Comparison of ENCODE assay signal across 35 cellular contexts in genomic region chr1:2789986-2790581, GRCh38. TPM values are rescaled to one million over a fixed set of nuclear protein-coding genes. Genes with fewer than 3 reads are reported as not detected.
DNase-seq lines count a peak whose midpoint lies in the region; ATAC-seq, FAIRE-seq and TF ChIP-seq lines count a peak whose summit lies in the region.
"Had no signal": no experiment of that assay in that cellular context is flagged by ENCODE, and none has a peak within 500 bp of the region (broad histone marks: within the 10 kb centered on the region; RNA-seq: fewer than 3 reads in every experiment).

No MANE protein-coding gene starts in this region.

- peak; percentile 19 for DNase-seq in activated naive CD4-positive, alpha-beta T cell treated with anti-CD3 and anti-CD28 coated beads, Interleukin-2, amount 10 ng/mL, durations not matched to agents 7 days and 5 days
- no peak for DNase-seq in activated naive CD4-positive, alpha-beta T cell treated with anti-CD3 and anti-CD28 coated beads, Interleukin-2, amount 50 U/mL, for 16 hours
- DNase-seq in GM23338 (ENCODE audit: low spot score) = peak; percentile 54
- DNase-seq in kidney = peak; percentile 60
- DNase-seq in sciatic nerve (ENCODE audit: low spot score) = peak; percentile 34
- DNase-seq in activated CD4-positive, alpha-beta T cell treated with anti-CD3 and anti-CD28 coated beads, Interleukin-2, amount 50 U/mL, for 1 hour = no peak
- DNase-seq: activated CD4-positive, alpha-beta T cell treated with anti-CD3 and anti-CD28 coated beads, Interleukin-2, amount 50 U/mL, for 4 hours; activated CD8-positive, alpha-beta memory T cell treated with anti-CD3 and anti-CD28 coated beads, Interleukin-2, amount 10 ng/mL, durations not matched to agents 7 days and 5 days; activated T-cell treated with anti-CD3 and anti-CD28 coated beads, Interleukin-2, amount 50 U/mL, for 72 hours; AML-193; anterior cingulate cortex; effector CD4-positive, alpha-beta T cell; HFFc6; immature natural killer cell; naive B cell; NCI-H1436 treated with DMSO at 0.1 percent for 48 hours; NCI-H748 treated with DMSO at 0.1 percent for 48 hours; small intestine; T-helper 9 cell; uterus had no signal

- H3K4me1 ChIP-seq in GM23338 (ENCODE audit: insufficient read depth) (peaks cover 6% of the 10 kb centered on the region; the same call in 1 of the 2 replicates), kidney (ENCODE audit: control insufficient read depth in 1 of 2, insufficient read depth in 1 of 2, low read depth in 1 of 2, low read length in 2 of 2) (no peaks in the 10 kb centered on the region)
- H3K4me1 ChIP-seq: breast epithelium, SJSA1, uterus had no signal

- H3K27me3 Mint-ChIP-seq in activated naive CD4-positive, alpha-beta T cell treated with anti-CD3 and anti-CD28 coated beads, Interleukin-2, amount 10 ng/mL, durations not matched to agents 7 days and 5 days = peaks cover 61% of the 10 kb centered on the region
- peaks cover 3% of the 10 kb centered on the region for H3K27me3 Mint-ChIP-seq in GM23338 (ENCODE audit: insufficient read depth, low read depth, poor library complexity)

- no peaks in the 10 kb centered on the region for H3F3A ChIP-seq in GM23338 (replicated peaks; ENCODE audit: low read depth)

- peaks cover 9% of the 10 kb centered on the region; the same call in 1 of the 2 replicates for H3K36me3 ChIP-seq in GM23338 (ENCODE audit: insufficient read depth)
- H3K36me3 ChIP-seq in kidney (ENCODE audit: control insufficient read depth in 1 of 2, insufficient read depth in 2 of 2, low read length in 2 of 2) = no peaks in the 10 kb centered on the region
- H3K36me3 ChIP-seq: breast epithelium, SJSA1, thoracic aorta, uterus had no signal

- peaks cover 14% of the 10 kb centered on the region for H3K4me1 Mint-ChIP-seq in activated naive CD4-positive, alpha-beta T cell treated with anti-CD3 and anti-CD28 coated beads, Interleukin-2, amount 10 ng/mL, durations not matched to agents 7 days and 5 days
- H3K4me1 Mint-ChIP-seq in GM23338 = peaks cover 7% of the 10 kb centered on the region; the same call in 1 of the 3 replicates
- H3K4me1 Mint-ChIP-seq: activated naive CD4-positive, alpha-beta T cell treated with anti-CD3 and anti-CD28 coated beads, Interleukin-2, amount 50 U/mL, for 24 hours; mesothelial cell of epicardium had no signal

- H4K20me1 ChIP-seq in GM23338 (replicated peaks; ENCODE audit: insufficient read depth) = no peaks in the 10 kb centered on the region

- CTCF ChIA-PET in activated naive CD4-positive, alpha-beta T cell treated with anti-CD3 and anti-CD28 coated beads, Interleukin-2, amount 10 ng/mL, durations not matched to agents 7 days and 5 days (lab: Charles Lee) = interaction anchor here (0.9 kb wide), 1 partner anchor 235 kb away, joined by 3 read pairs; no protein-coding TSS in a partner anchor

- H3K27ac ChIP-seq in GM23338 (ENCODE audit: low read depth) = no peak overlapping the region
- H3K27ac ChIP-seq in kidney (ENCODE audit: low read depth in 2 of 2, low read length in 2 of 2) = no peak overlapping the region
- H3K27ac ChIP-seq: breast epithelium, SJSA1, thoracic aorta, uterus, VCaP had no signal

- peaks cover 2% of the 10 kb centered on the region for H3K36me3 Mint-ChIP-seq in activated naive CD4-positive, alpha-beta T cell treated with anti-CD3 and anti-CD28 coated beads, Interleukin-2, amount 10 ng/mL, durations not matched to agents 7 days and 5 days
- H3K36me3 Mint-ChIP-seq in GM23338 (ENCODE audit: low read depth) = peaks cover 29% of the 10 kb centered on the region

- peak overlapping the region; percentile 52 for H2AFZ ChIP-seq in GM23338

- no peak overlapping the region for H3K9ac ChIP-seq in kidney (ENCODE audit: low read length in 2 of 2)

- no peaks in the 10 kb centered on the region for H3K9me2 ChIP-seq in GM23338 (ENCODE audit: insufficient read depth)

- H3K4me3 ChIP-seq in GM23338 = peak overlapping the region; percentile 44; the same call in 1 of the 2 replicates
- no peak overlapping the region for H3K4me3 ChIP-seq in kidney (ENCODE audit: low read length in 2 of 2)
- H3K4me3 ChIP-seq: breast epithelium, SJSA1, thoracic aorta, uterus had no signal

- H3K9me3 Mint-ChIP-seq in activated naive CD4-positive, alpha-beta T cell treated with anti-CD3 and anti-CD28 coated beads, Interleukin-2, amount 10 ng/mL, durations not matched to agents 7 days and 5 days = peaks cover 17% of the 10 kb centered on the region
- H3K9me3 Mint-ChIP-seq in GM23338 = peaks cover 70% of the 10 kb centered on the region

- intact Hi-C loops in kidney (cut with DNase I) (loop anchor here (5.0 kb wide), 1 partner anchor 373 kb away; no protein-coding TSS in a partner anchor), sciatic nerve (cut with DNase I) (loop anchor here (5.0 kb wide), 1 partner anchor 373 kb away; no protein-coding TSS in a partner anchor)

- peaks cover 6 to 8% of the 10 kb centered on the region in 2 donors for H3K9me3 ChIP-seq in kidney (ENCODE audit: control insufficient read depth in 1 of 2, low read length in 2 of 2)

- TF ChIP-seq CTCF in GM23338 (conservative IDR thresholded peaks at IDR 0.05; ENCODE audit: low read depth in 2 of 2) = no peak
- no peak for TF ChIP-seq CTCF in kidney (IDR thresholded peaks at IDR 0.05; ENCODE audit: borderline replicate concordance, extremely low read depth, insufficient read depth)

- peak overlapping the region; percentile 69; the same call in 1 of the 2 replicates for H3K4me2 ChIP-seq in GM23338

- H3K27me3 ChIP-seq in GM23338 (ENCODE audit: insufficient read depth) = peaks cover 3% of the 10 kb centered on the region; the same call in 1 of the 2 replicates
- H3K27me3 ChIP-seq: SJSA1, uterus had no signal

- H3K79me2 ChIP-seq in GM23338 (replicated peaks; ENCODE audit: insufficient read depth) = no peaks in the 10 kb centered on the region

- ATAC-seq in GM23338 (peak; percentile 11; the same call in 1 of the 3 replicates), sciatic nerve (no peak), HG03571 (IDR thresholded peaks at IDR 0.05; ENCODE audit: unreplicated experiment) (no peak), GM19023 (IDR thresholded peaks at IDR 0.05; ENCODE audit: unreplicated experiment) (no peak)
- ATAC-seq: activated CD8-positive, alpha-beta memory T cell treated with anti-CD3 and anti-CD28 coated beads, Interleukin-2, amount 10 ng/mL, durations not matched to agents 7 days and 5 days; activated T-cell treated with anti-CD3 and anti-CD28 coated beads, Interleukin-2, amount 50 U/mL, for 72 hours; left lobe of liver had no signal

- no peak overlapping the region for H3K4me3 Mint-ChIP-seq in activated naive CD4-positive, alpha-beta T cell treated with anti-CD3 and anti-CD28 coated beads, Interleukin-2, amount 10 ng/mL, durations not matched to agents 7 days and 5 days
- no peak overlapping the region for H3K4me3 Mint-ChIP-seq in GM23338
- H3K4me3 Mint-ChIP-seq: activated CD8-positive, alpha-beta memory T cell treated with anti-CD3 and anti-CD28 coated beads, Interleukin-2, amount 10 ng/mL, durations not matched to agents 7 days and 5 days; activated naive CD4-positive, alpha-beta T cell treated with anti-CD3 and anti-CD28 coated beads, Interleukin-2, amount 50 U/mL, for 24 hours; activated T-cell treated with anti-CD3 and anti-CD28 coated beads, Interleukin-2, amount 50 U/mL, for 72 hours; HFFc6; immature natural killer cell; mesothelial cell of epicardium; naive B cell; stimulated activated naive CD8-positive, alpha-beta T cell treated with anti-CD3 and anti-CD28 coated beads, Interleukin-15, Interleukin-2, amounts not matched to agents 100 ng/mL and 50 ng/mL, for 24 hours had no signal

- no peak for FAIRE-seq in kidney (lab: Jason Lieb, UNC)
- FAIRE-seq: colon, H1, RCC 7860, small intestine had no signal

- H3K27ac Mint-ChIP-seq in activated naive CD4-positive, alpha-beta T cell treated with anti-CD3 and anti-CD28 coated beads, Interleukin-2, amount 10 ng/mL, durations not matched to agents 7 days and 5 days = no peak overlapping the region
- H3K27ac Mint-ChIP-seq in GM23338 = no peak overlapping the region
- H3K27ac Mint-ChIP-seq: activated CD8-positive, alpha-beta memory T cell treated with anti-CD3 and anti-CD28 coated beads, Interleukin-2, amount 10 ng/mL, durations not matched to agents 7 days and 5 days; activated naive CD4-positive, alpha-beta T cell treated with anti-CD3 and anti-CD28 coated beads, Interleukin-2, amount 50 U/mL, for 24 hours; activated T-cell treated with anti-CD3 and anti-CD28 coated beads, Interleukin-2, amount 50 U/mL, for 72 hours; CD8-positive, alpha-beta memory T cell; HFFc6; immature natural killer cell; mesothelial cell of epicardium; naive B cell; stimulated activated naive CD8-positive, alpha-beta T cell treated with anti-CD3 and anti-CD28 coated beads, Interleukin-15, Interleukin-2, amounts not matched to agents 100 ng/mL and 50 ng/mL, for 24 hours had no signal

TF ChIP-seq in GM23338, 12 proteins besides CTCF, POLR2A, EP300 and RAD21:
- no peak for TF ChIP-seq STAT1 (IDR thresholded peaks at IDR 0.05; ENCODE audit: unreplicated experiment)
- TF ChIP-seq ZNF331 (CRISPR knock-in tag; IDR thresholded peaks at IDR 0.05; ENCODE audit: low read depth) = no peak
- TF ChIP-seq JUNB (IDR thresholded peaks at IDR 0.05; ENCODE audit: unreplicated experiment) = no peak
- TF ChIP-seq ETS1 (IDR thresholded peaks at IDR 0.05) = no peak
- no peak for TF ChIP-seq POLR2AphosphoS5 (IDR thresholded peaks at IDR 0.05; ENCODE audit: low read depth)
- no peak for TF ChIP-seq ZNF114 (CRISPR knock-in tag; IDR thresholded peaks at IDR 0.05)

RNA-seq across cellular contexts. Expression of gene TTC34, which starts 11.4 kb away (rescaled TPM):
- 0.31 and 0.35 TPM in 2 replicates for total RNA-seq in GM23338 (2014; rRNA removed; shearing (Covaris generic))
- polyA plus RNA-seq in GM23338 (2016; fragmentation: Nextera tagmentation; extraction: Ambion mirVana) = 0.08 and 0.10 TPM in 2 replicates
- total RNA-seq in kidney = 2.4 TPM
- polyA plus RNA-seq in kidney (ENCODE audit: insufficient read depth, low read depth, low replicate concordance) = 0.15 TPM
- total RNA-seq in sciatic nerve = 1.4 TPM
- total RNA-seq: Daoy had no signal

Comparison
In these comparisons a context has a peak if more than half of its experiments do, and no peak if none do; other contexts are left out.
1. DNase-seq: peak in activated naive CD4-positive, alpha-beta T cell treated with anti-CD3 and anti-CD28 coated beads, Interleukin-2, amount 10 ng/mL, durations not matched to agents 7 days and 5 days (single experiment), GM23338 (single experiment), kidney (single experiment) and sciatic nerve (single experiment); none in activated naive CD4-positive, alpha-beta T cell treated with anti-CD3 and anti-CD28 coated beads, Interleukin-2, amount 50 U/mL, for 16 hours (single experiment) and activated CD4-positive, alpha-beta T cell treated with anti-CD3 and anti-CD28 coated beads, Interleukin-2, amount 50 U/mL, for 1 hour (single experiment).